In genomic region chr1:85060038-85060437, GRCh38 we compare ENCODE assay signal across 34 cellular contexts. TPM values are rescaled to one million over a fixed set of nuclear protein-coding genes. Genes with fewer than 3 reads are reported as not detected.
"Had no signal": no experiment of that assay in that cellular context is flagged by ENCODE, and none has a peak within 500 bp of the region (broad histone marks: within the 10 kb centered on the region; RNA-seq: fewer than 3 reads in every experiment).

No MANE protein-coding gene starts in this region.

- H3K4me1 ChIP-seq: body of pancreas had no signal

- H3K27ac Mint-ChIP-seq: activated B cell treated with CpG ODN at 0.5 μM for 24 hours; activated CD4-positive, alpha-beta memory T cell treated with anti-CD3 and anti-CD28 coated beads, Interleukin-2, amount 10 ng/mL, durations not matched to agents 7 days and 5 days; activated naive CD4-positive, alpha-beta T cell treated with anti-CD3 and anti-CD28 coated beads for 36 hours; activated naive CD4-positive, alpha-beta T cell treated with anti-CD3 and anti-CD28 coated beads, Interleukin-2, amount 50 U/mL, for 24 hours; activated naive CD8-positive, alpha-beta T cell treated with anti-CD3 and anti-CD28 coated beads for 36 hours; activated naive CD8-positive, alpha-beta T cell treated with anti-CD3 and anti-CD28 coated beads, Interleukin-2, amount 50 U/mL, for 24 hours; activated T-helper 1 cell treated with anti-CD3 and anti-CD28 coated beads, Interleukin-12 subunit alpha, Interleukin-12 subunit beta, Interleukin-2, Interleukin-4 antibody, amounts not matched to agents 30 ng/mL and 10 ng/mL and 1 ng/mL, durations not matched to agents 14 hours and 24 hours and 36 hours; activated T-helper 2 cell treated with anti-CD3 and anti-CD28 coated beads, Interferon-gamma antibody, Interleukin-2, Interleukin-4, amounts not matched to agents 10 μg/mL and 5 μg/mL and 100 μg/mL, durations not matched to agents 14 hours and 24 hours and 36 hours; effector memory CD8-positive, alpha-beta T cell; T-cell; T-helper 1 cell treated with Interleukin-12 subunit alpha and Interleukin-12 subunit beta and Interleukin-4 antibody, amounts not matched to agents 30 μg/mL and 1 μg/mL, for 36 hours; T-helper 2 cell treated with Interferon-gamma antibody and Interleukin-4, amounts not matched to agents 5 μg/mL and 100 μg/mL, for 36 hours had no signal

- H3K9me3 ChIP-seq: adrenal gland, body of pancreas, esophagus muscularis mucosa, gastroesophageal sphincter had no signal

- H3K27ac ChIP-seq: body of pancreas, esophagus muscularis mucosa, gastroesophageal sphincter, WERI-Rb-1 had no signal

- H3K4me3 Mint-ChIP-seq: activated B cell treated with CpG ODN at 0.5 μM for 24 hours; activated naive CD4-positive, alpha-beta T cell treated with anti-CD3 and anti-CD28 coated beads for 36 hours; activated naive CD4-positive, alpha-beta T cell treated with anti-CD3 and anti-CD28 coated beads, Interleukin-2, amount 50 U/mL, for 24 hours; activated naive CD8-positive, alpha-beta T cell treated with anti-CD3 and anti-CD28 coated beads for 36 hours; activated naive CD8-positive, alpha-beta T cell treated with anti-CD3 and anti-CD28 coated beads, Interleukin-2, amount 50 U/mL, for 24 hours; activated T-cell treated with anti-CD3 and anti-CD28 coated beads, Interleukin-2, amount 50 U/mL, for 4 hours; activated T-helper 1 cell treated with anti-CD3 and anti-CD28 coated beads, Interleukin-12 subunit alpha, Interleukin-12 subunit beta, Interleukin-2, Interleukin-4 antibody, amounts not matched to agents 30 ng/mL and 10 ng/mL and 1 ng/mL, durations not matched to agents 14 hours and 24 hours and 36 hours; effector memory CD8-positive, alpha-beta T cell; T-cell had no signal

- H3K36me3 ChIP-seq: adrenal gland, esophagus muscularis mucosa, gastroesophageal sphincter, WERI-Rb-1 had no signal

- DNase-seq: activated B cell treated with CpG ODN at 0.5 μM for 24 hours; activated CD4-positive, alpha-beta memory T cell treated with anti-CD3 and anti-CD28 coated beads, Interleukin-2, amount 10 ng/mL, durations not matched to agents 7 days and 5 days; activated CD4-positive, alpha-beta T cell treated with anti-CD3 and anti-CD28 coated beads for 48 hours; activated CD4-positive, alpha-beta T cell treated with anti-CD3 and anti-CD28 coated beads, Interleukin-2, amount 50 U/mL, for 4 hours; activated effector memory CD4-positive, alpha-beta T cell treated with anti-CD3 and anti-CD28 coated beads, Interleukin-2, amount 50 U/mL, for 16 hours; activated naive CD4-positive, alpha-beta T cell treated with anti-CD3 and anti-CD28 coated beads for 36 hours; activated naive CD8-positive, alpha-beta T cell treated with anti-CD3 and anti-CD28 coated beads for 36 hours; activated naive CD8-positive, alpha-beta T cell treated with anti-CD3 and anti-CD28 coated beads, Interleukin-2, amount 50 U/mL, for 24 hours; activated T-cell treated with anti-CD3 and anti-CD28 coated beads, Interleukin-2, amount 50 U/mL, for 4 hours; adrenal gland; amygdala; aorta; body of pancreas; caudate nucleus; cortex of kidney; dermis blood vessel endothelial cell; effector CD4-positive, alpha-beta T cell; effector memory CD8-positive, alpha-beta T cell; erythroblast; foreskin melanocyte; head of caudate nucleus; T-cell; T1000; WERI-Rb-1 had no signal

- H3K36me3 Mint-ChIP-seq: activated naive CD4-positive, alpha-beta T cell treated with anti-CD3 and anti-CD28 coated beads, Interleukin-2, amount 50 U/mL, for 24 hours; activated naive CD8-positive, alpha-beta T cell treated with anti-CD3 and anti-CD28 coated beads for 36 hours; T-cell had no signal

- H3K27me3 ChIP-seq: adrenal gland, body of pancreas, esophagus muscularis mucosa, gastroesophageal sphincter had no signal

- H3K4me3 ChIP-seq: adrenal gland, body of pancreas, esophagus muscularis mucosa, gastroesophageal sphincter had no signal

- ATAC-seq: activated CD4-positive, CD25-positive, alpha-beta regulatory T cell treated with anti-CD3 and anti-CD28 coated beads, Interleukin-2, amount 50 U/mL, for 24 hours; activated naive CD8-positive, alpha-beta T cell treated with anti-CD3 and anti-CD28 coated beads, Interleukin-2, amount 50 U/mL, for 24 hours; activated T-cell treated with anti-CD3 and anti-CD28 coated beads, Interleukin-2, amount 50 U/mL, for 4 hours; body of pancreas; effector memory CD8-positive, alpha-beta T cell; gastroesophageal sphincter; T-cell had no signal

- H3K9me3 Mint-ChIP-seq: activated B cell treated with CpG ODN at 0.5 μM for 24 hours; activated CD4-positive, alpha-beta memory T cell treated with anti-CD3 and anti-CD28 coated beads, Interleukin-2, amount 10 ng/mL, durations not matched to agents 7 days and 5 days; activated naive CD4-positive, alpha-beta T cell treated with anti-CD3 and anti-CD28 coated beads for 36 hours; activated naive CD4-positive, alpha-beta T cell treated with anti-CD3 and anti-CD28 coated beads, Interleukin-2, amount 50 U/mL, for 24 hours; activated naive CD8-positive, alpha-beta T cell treated with anti-CD3 and anti-CD28 coated beads for 36 hours; activated naive CD8-positive, alpha-beta T cell treated with anti-CD3 and anti-CD28 coated beads, Interleukin-2, amount 50 U/mL, for 24 hours; activated T-cell treated with anti-CD3 and anti-CD28 coated beads, Interleukin-2, amount 50 U/mL, for 4 hours; activated T-helper 1 cell treated with anti-CD3 and anti-CD28 coated beads, Interleukin-12 subunit alpha, Interleukin-12 subunit beta, Interleukin-2, Interleukin-4 antibody, amounts not matched to agents 30 ng/mL and 10 ng/mL and 1 ng/mL, durations not matched to agents 14 hours and 24 hours and 36 hours; activated T-helper 2 cell treated with anti-CD3 and anti-CD28 coated beads, Interferon-gamma antibody, Interleukin-2, Interleukin-4, amounts not matched to agents 10 μg/mL and 5 μg/mL and 100 μg/mL, durations not matched to agents 14 hours and 24 hours and 36 hours; effector memory CD8-positive, alpha-beta T cell; T-cell; T-helper 1 cell treated with Interleukin-12 subunit alpha and Interleukin-12 subunit beta and Interleukin-4 antibody, amounts not matched to agents 30 μg/mL and 1 μg/mL, for 36 hours; T-helper 2 cell treated with Interferon-gamma antibody and Interleukin-4, amounts not matched to agents 5 μg/mL and 100 μg/mL, for 36 hours had no signal

RNA-seq across cellular contexts. Expression of gene MCOLN3, which starts 11.7 kb away (rescaled TPM):
- total RNA-seq: chondrocyte, dermis blood vessel endothelial cell, glomerular endothelial cell had no signal
